In genomic region chr12:94427520-94428381, GRCh38 we compare ENCODE assay signal across 9 cellular contexts. TPM values are rescaled to one million over a fixed set of nuclear protein-coding genes. Genes with fewer than 3 reads are reported as not detected.
A peak's percentile ranks its signal among the peaks of the same experiment; 100 is the strongest.
DNase-seq lines count a peak whose midpoint lies in the region; ATAC-seq, FAIRE-seq and TF ChIP-seq lines count a peak whose summit lies in the region.
"Had no signal": no experiment of that assay in that cellular context is flagged by ENCODE, and none has a peak within 500 bp of the region (broad histone marks: within the 10 kb centered on the region; RNA-seq: fewer than 3 reads in every experiment).

No MANE protein-coding gene starts in this region.

- no peak for TF ChIP-seq POLR2A in gastroesophageal sphincter (IDR thresholded peaks at IDR 0.05)

- DNase-seq in NCI-H1694 (lab: John Stamatoyannopoulos, UW) (peak; percentile 0), NCI-H1694 treated with DMSO at 0.1 percent for 48 hours (lab: John Stamatoyannopoulos, UW) (no peak), NCI-H446 (lab: John Stamatoyannopoulos, UW) (peak; percentile 83 to 86), smooth muscle cell of the brain vasculature (ENCODE audit: low read depth, low spot score) (peak; percentile 44), NCI-H2107 (lab: John Stamatoyannopoulos, UW) (no peak), D721Med (ENCODE audit: insufficient read length, low spot score) (no peak), 8988T (no peak)

- peak; percentile 84 for ATAC-seq in gastroesophageal sphincter
- ATAC-seq: A549 had no signal

- peaks cover 0 to 15% (median 0%) of the 10 kb centered on the region in 3 donors for H3K9me3 ChIP-seq in gastroesophageal sphincter

- TF ChIP-seq CTCF in gastroesophageal sphincter (IDR thresholded peaks at IDR 0.05): no peak
- no peak for TF ChIP-seq CTCF in D721Med (IDR thresholded peaks at IDR 0.05; ENCODE audit: insufficient read depth, missing control alignments)

- H3K27ac ChIP-seq in gastroesophageal sphincter: peak overlapping the region; percentile 54 to 81 (median 58)
- H3K27ac ChIP-seq: A549 had no signal

- 2 to 4% methylated on average over 3 of the region's 3 CpGs for WGBS in gastroesophageal sphincter (ENCODE audit: low coverage in 1 of 2), 2 donors

- no peak for FAIRE-seq in D721Med (lab: Jason Lieb, UNC)
- FAIRE-seq: A549 had no signal

- H3K4me3 ChIP-seq in gastroesophageal sphincter: no peak overlapping the region
- H3K4me3 ChIP-seq: A549 had no signal

- peaks cover 6 to 34% (median 6%) of the 10 kb centered on the region in 3 donors for H3K4me1 ChIP-seq in gastroesophageal sphincter
- H3K4me1 ChIP-seq: A549 had no signal

- H3K27me3 ChIP-seq in gastroesophageal sphincter: no peaks in the 10 kb centered on the region

- TF ChIP-seq EP300 in gastroesophageal sphincter (IDR thresholded peaks at IDR 0.05): no peak

- no peaks in the 10 kb centered on the region for H3K36me3 ChIP-seq in gastroesophageal sphincter

RNA-seq across cellular contexts. Expression of gene CEP83, which starts 31.9 kb away (rescaled TPM):
- total RNA-seq in gastroesophageal sphincter: 10 to 100 TPM in 2 of 4 donors, 1 to 10 TPM in 2; 6.3 to 24.8 (median 11.3) TPM

Comparison
In these comparisons a context has a peak if more than half of its experiments do, and no peak if none do; other contexts are left out.
1. DNase-seq: peak in NCI-H1694 (single experiment), NCI-H446 (2 of 2) and smooth muscle cell of the brain vasculature (single experiment); none in NCI-H1694 treated with DMSO at 0.1 percent for 48 hours (single experiment), NCI-H2107 (single experiment), D721Med (single experiment) and 8988T (single experiment).